In genomic region chr17:11488407-11488806, GRCh38 we compare ENCODE assay signal across 37 cellular contexts.
"Had no signal": no experiment of that assay in that cellular context is flagged by ENCODE, and none has a peak within 500 bp of the region (broad histone marks: within the 10 kb centered on the region; RNA-seq: fewer than 3 reads in every experiment).

No MANE protein-coding gene starts in this region.

- H3K4me1 Mint-ChIP-seq: activated B cell treated with CpG ODN at 0.5 μM for 24 hours; activated CD4-positive, alpha-beta T cell treated with anti-CD3 and anti-CD28 coated beads, Interleukin-2, amount 10 ng/mL, durations not matched to agents 24 days and 14 days; activated naive CD4-positive, alpha-beta T cell treated with anti-CD3 and anti-CD28 coated beads, Interleukin-2, amount 10 ng/mL, durations not matched to agents 7 days and 5 days; activated naive CD4-positive, alpha-beta T cell treated with anti-CD3 and anti-CD28 coated beads, Interleukin-2, amount 50 U/mL, for 24 hours; activated naive CD8-positive, alpha-beta T cell treated with anti-CD3 and anti-CD28 coated beads, Interleukin-2, amount 10 ng/mL, durations not matched to agents 7 days and 5 days; activated naive CD8-positive, alpha-beta T cell treated with anti-CD3 and anti-CD28 coated beads, Interleukin-2, amount 50 U/mL, for 24 hours; central memory CD8-positive, alpha-beta T cell had no signal

- H3K9me3 Mint-ChIP-seq: activated B cell treated with CpG ODN at 0.5 μM for 24 hours; activated CD4-positive, alpha-beta memory T cell treated with anti-CD3 and anti-CD28 coated beads for 36 hours had no signal

- H3K4me1 ChIP-seq: ascending aorta had no signal

- H3K4me3 Mint-ChIP-seq: activated B cell treated with CpG ODN at 0.5 μM for 24 hours; activated CD4-positive, alpha-beta memory T cell treated with anti-CD3 and anti-CD28 coated beads for 36 hours; activated CD4-positive, alpha-beta T cell treated with anti-CD3 and anti-CD28 coated beads, Interleukin-2, amount 10 ng/mL, durations not matched to agents 24 days and 14 days; activated CD8-positive, alpha-beta T cell treated with anti-CD3 and anti-CD28 coated beads for 36 hours; activated naive CD4-positive, alpha-beta T cell treated with anti-CD3 and anti-CD28 coated beads, Interleukin-2, amount 10 ng/mL, durations not matched to agents 7 days and 5 days; activated naive CD4-positive, alpha-beta T cell treated with anti-CD3 and anti-CD28 coated beads, Interleukin-2, amount 50 U/mL, for 24 hours; activated naive CD8-positive, alpha-beta T cell; activated naive CD8-positive, alpha-beta T cell treated with anti-CD3 and anti-CD28 coated beads, Interleukin-2, amount 10 ng/mL, durations not matched to agents 7 days and 5 days; activated naive CD8-positive, alpha-beta T cell treated with anti-CD3 and anti-CD28 coated beads, Interleukin-2, amount 50 U/mL, for 24 hours; brain; central memory CD8-positive, alpha-beta T cell; T-helper 1 cell treated with Interleukin-12 subunit alpha and Interleukin-12 subunit beta and Interleukin-4 antibody, amounts not matched to agents 30 μg/mL and 1 μg/mL, for 36 hours; T-helper 2 cell treated with Interferon-gamma antibody and Interleukin-4, amounts not matched to agents 5 μg/mL and 100 μg/mL, for 36 hours had no signal

- H3K27me3 ChIP-seq: ascending aorta had no signal

- H3K27me3 Mint-ChIP-seq: activated B cell treated with CpG ODN at 0.5 μM for 24 hours; activated CD4-positive, alpha-beta memory T cell treated with anti-CD3 and anti-CD28 coated beads for 36 hours; activated CD4-positive, alpha-beta T cell treated with anti-CD3 and anti-CD28 coated beads, Interleukin-2, amount 10 ng/mL, durations not matched to agents 24 days and 14 days; activated CD8-positive, alpha-beta T cell treated with anti-CD3 and anti-CD28 coated beads for 36 hours; activated naive CD4-positive, alpha-beta T cell treated with anti-CD3 and anti-CD28 coated beads, Interleukin-2, amount 10 ng/mL, durations not matched to agents 7 days and 5 days; activated naive CD4-positive, alpha-beta T cell treated with anti-CD3 and anti-CD28 coated beads, Interleukin-2, amount 50 U/mL, for 24 hours; activated naive CD8-positive, alpha-beta T cell; activated naive CD8-positive, alpha-beta T cell treated with anti-CD3 and anti-CD28 coated beads, Interleukin-2, amount 10 ng/mL, durations not matched to agents 7 days and 5 days; activated naive CD8-positive, alpha-beta T cell treated with anti-CD3 and anti-CD28 coated beads, Interleukin-2, amount 50 U/mL, for 24 hours; central memory CD8-positive, alpha-beta T cell had no signal

- H3K36me3 ChIP-seq: ascending aorta, cardiac muscle cell had no signal

- H3K36me3 Mint-ChIP-seq: activated CD4-positive, alpha-beta memory T cell treated with anti-CD3 and anti-CD28 coated beads for 36 hours; activated naive CD4-positive, alpha-beta T cell treated with anti-CD3 and anti-CD28 coated beads, Interleukin-2, amount 10 ng/mL, durations not matched to agents 7 days and 5 days; activated naive CD4-positive, alpha-beta T cell treated with anti-CD3 and anti-CD28 coated beads, Interleukin-2, amount 50 U/mL, for 24 hours; activated naive CD8-positive, alpha-beta T cell; activated naive CD8-positive, alpha-beta T cell treated with anti-CD3 and anti-CD28 coated beads, Interleukin-2, amount 10 ng/mL, durations not matched to agents 7 days and 5 days; brain had no signal

- FAIRE-seq: bronchial epithelial cell, TTC549 had no signal

- H3K4me3 ChIP-seq: ascending aorta, cardiac muscle cell had no signal

- H3K9me3 ChIP-seq: ascending aorta had no signal

- H3K27ac Mint-ChIP-seq: activated B cell treated with CpG ODN at 0.5 μM for 24 hours; activated CD4-positive, alpha-beta memory T cell treated with anti-CD3 and anti-CD28 coated beads for 36 hours; activated CD4-positive, alpha-beta T cell treated with anti-CD3 and anti-CD28 coated beads, Interleukin-2, amount 10 ng/mL, durations not matched to agents 24 days and 14 days; activated CD8-positive, alpha-beta T cell treated with anti-CD3 and anti-CD28 coated beads for 36 hours; activated naive CD4-positive, alpha-beta T cell treated with anti-CD3 and anti-CD28 coated beads, Interleukin-2, amount 10 ng/mL, durations not matched to agents 7 days and 5 days; activated naive CD4-positive, alpha-beta T cell treated with anti-CD3 and anti-CD28 coated beads, Interleukin-2, amount 50 U/mL, for 24 hours; activated naive CD8-positive, alpha-beta T cell; activated naive CD8-positive, alpha-beta T cell treated with anti-CD3 and anti-CD28 coated beads, Interleukin-2, amount 10 ng/mL, durations not matched to agents 7 days and 5 days; activated naive CD8-positive, alpha-beta T cell treated with anti-CD3 and anti-CD28 coated beads, Interleukin-2, amount 50 U/mL, for 24 hours; activated T-helper 2 cell treated with anti-CD3 and anti-CD28 coated beads, Interferon-gamma antibody, Interleukin-2, Interleukin-4, amounts not matched to agents 10 μg/mL and 5 μg/mL and 100 μg/mL, durations not matched to agents 14 hours and 24 hours and 36 hours; brain; T-helper 1 cell treated with Interleukin-12 subunit alpha and Interleukin-12 subunit beta and Interleukin-4 antibody, amounts not matched to agents 30 μg/mL and 1 μg/mL, for 36 hours; T-helper 2 cell treated with Interferon-gamma antibody and Interleukin-4, amounts not matched to agents 5 μg/mL and 100 μg/mL, for 36 hours had no signal

- H3K27ac ChIP-seq: ascending aorta, cardiac muscle cell, VCaP had no signal

- DNase-seq: activated B cell treated with CpG ODN at 0.5 μM for 24 hours; activated CD4-positive, alpha-beta memory T cell treated with anti-CD3 and anti-CD28 coated beads for 36 hours; activated CD4-positive, alpha-beta T cell treated with anti-CD3 and anti-CD28 coated beads for 4 hours; activated CD4-positive, alpha-beta T cell treated with anti-CD3 and anti-CD28 coated beads, Interleukin-2, amount 10 ng/mL, durations not matched to agents 24 days and 14 days; activated CD4-positive, alpha-beta T cell treated with anti-CD3 and anti-CD28 coated beads, Interleukin-2, amount 50 U/mL, for 1 hour; activated CD4-positive, alpha-beta T cell treated with anti-CD3 and anti-CD28 coated beads, Interleukin-2, amount 50 U/mL, for 4 hours; activated CD4-positive, CD25-positive, alpha-beta regulatory T cell treated with anti-CD3 and anti-CD28 coated beads, Interleukin-2, amount 50 U/mL, for 72 hours; activated CD8-positive, alpha-beta memory T cell treated with anti-CD3 and anti-CD28 coated beads, Interleukin-2, amount 50 U/mL, for 4 hours; activated CD8-positive, alpha-beta T cell treated with anti-CD3 and anti-CD28 coated beads for 36 hours; activated effector memory CD4-positive, alpha-beta T cell treated with Interleukin-2 at 50 U/mL for 16 hours; activated gamma-delta T cell; activated naive CD4-positive, alpha-beta T cell treated with anti-CD3 and anti-CD28 coated beads, Interleukin-2, amount 10 ng/mL, durations not matched to agents 7 days and 5 days; activated naive CD4-positive, alpha-beta T cell treated with Interleukin-2 at 50 U/mL for 16 hours; activated naive CD8-positive, alpha-beta T cell treated with anti-CD3 and anti-CD28 coated beads, Interleukin-2, amount 10 ng/mL, durations not matched to agents 7 days and 5 days; activated naive CD8-positive, alpha-beta T cell treated with anti-CD3 and anti-CD28 coated beads, Interleukin-2, amount 50 U/mL, for 24 hours; activated T-cell treated with anti-CD3 and anti-CD28 coated beads for 4 hours; activated T-cell treated with anti-CD3 and anti-CD28 coated beads, Interleukin-2, amount 50 U/mL, for 1 hour; activated T-cell treated with anti-CD3 and anti-CD28 coated beads, Interleukin-2, amount 50 U/mL, for 48 hours; amygdala; anterior cingulate cortex; caudate nucleus; cerebellar nuclear complex; T-helper 1 cell; T-helper 2 cell; T-helper 9 cell had no signal
